ENCODE assay signal across 11 cellular contexts in the genomic region with DNA sequence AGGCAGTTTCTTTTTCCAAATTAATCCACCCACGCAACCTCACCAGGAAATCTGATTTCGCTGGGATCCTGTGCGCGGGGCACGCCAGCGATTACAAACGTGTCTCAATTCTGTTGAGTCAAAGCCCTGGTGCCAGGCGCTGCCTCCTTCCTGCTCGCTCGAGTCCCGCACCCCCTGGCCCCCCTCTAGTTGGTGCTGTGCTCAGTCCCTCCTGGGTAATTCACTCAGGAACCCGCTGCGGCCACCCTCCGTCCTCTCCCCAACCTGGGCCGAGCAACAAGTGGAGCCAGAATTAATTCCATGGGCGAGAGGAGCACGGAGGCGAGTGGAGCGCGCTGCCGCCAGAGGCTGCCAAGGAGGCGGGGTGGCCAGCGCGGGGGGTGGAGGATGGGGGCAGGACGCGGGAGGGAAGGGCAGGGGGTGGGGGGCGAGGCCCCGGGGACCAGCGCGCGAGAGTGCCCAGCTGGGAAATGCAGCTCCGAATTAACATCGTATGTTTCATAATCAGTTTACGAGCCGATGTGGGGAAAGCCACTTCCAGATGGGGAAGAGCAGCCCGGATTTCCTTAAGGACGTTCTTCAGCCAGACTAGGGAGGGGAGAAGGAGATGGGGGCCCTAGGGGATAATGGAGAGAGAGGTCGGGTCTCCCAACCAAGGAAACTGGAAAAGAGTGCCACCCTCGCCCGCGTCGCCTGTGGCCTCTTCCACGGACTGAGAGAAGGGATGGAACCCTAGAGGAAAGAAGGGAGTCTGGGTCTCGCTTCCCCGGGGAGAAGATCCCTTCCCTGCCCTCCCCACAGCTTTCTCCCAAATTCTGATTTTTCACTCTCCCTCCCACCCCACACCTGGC. TPM values are rescaled to one million over a fixed set of nuclear protein-coding genes. Genes with fewer than 3 reads are reported as not detected.
DNase-seq lines count a peak whose midpoint lies in the region; ATAC-seq and TF ChIP-seq lines count a peak whose summit lies in the region.
"Had no signal": no experiment of that assay in that cellular context is flagged by ENCODE, and none has a peak within 500 bp of the region (broad histone marks: within the 10 kb centered on the region; RNA-seq: fewer than 3 reads in every experiment).

No MANE protein-coding gene starts in this region.

- peaks cover 79% of the 10 kb centered on the region for H3K27me3 Mint-ChIP-seq in progenitor cell of endocrine pancreas
- H3K27me3 Mint-ChIP-seq in activated T-cell treated with anti-CD3 and anti-CD28 coated beads, Interleukin-2, amount 50 U/mL, for 4 hours (ENCODE audit: low read depth): peaks cover 66% of the 10 kb centered on the region

- H3K4me3 Mint-ChIP-seq in progenitor cell of endocrine pancreas (ENCODE audit: low read depth): peak overlapping the region; percentile 65
- H3K4me3 Mint-ChIP-seq in activated T-cell treated with anti-CD3 and anti-CD28 coated beads, Interleukin-2, amount 50 U/mL, for 4 hours: no peak overlapping the region
- H3K4me3 Mint-ChIP-seq: T-helper 1 cell treated with Interleukin-12 subunit alpha and Interleukin-12 subunit beta and Interleukin-4 antibody, amounts not matched to agents 30 μg/mL and 1 μg/mL, for 36 hours had no signal

- DNase-seq in EH (ENCODE audit: low read depth): peak; percentile 94
- peak in 1 of 5 donors; percentile 38 for DNase-seq in heart left ventricle
- no peak for DNase-seq in progenitor cell of endocrine pancreas (ENCODE audit: low spot score, unreplicated experiment)
- no peak for DNase-seq in activated CD4-positive, alpha-beta T cell treated with anti-CD3 and anti-CD28 coated beads, Interleukin-2, amount 50 U/mL, for 1 hour
- no peak for DNase-seq in globus pallidus (ENCODE audit: low spot score)
- DNase-seq in activated T-cell treated with anti-CD3 and anti-CD28 coated beads, Interleukin-2, amount 50 U/mL, for 4 hours: no peak
- DNase-seq: stimulated activated CD4-positive, alpha-beta T cell treated with anti-CD3 and anti-CD28 coated beads, Interleukin-1b, Interleukin-23, amount 100 ng/mL, for 48 hours had no signal

- H3K9me3 Mint-ChIP-seq in progenitor cell of endocrine pancreas (ENCODE audit: low read depth): no peaks in the 10 kb centered on the region
- no peaks in the 10 kb centered on the region for H3K9me3 Mint-ChIP-seq in activated T-cell treated with anti-CD3 and anti-CD28 coated beads, Interleukin-2, amount 50 U/mL, for 4 hours
- H3K9me3 Mint-ChIP-seq: T-helper 1 cell treated with Interleukin-12 subunit alpha and Interleukin-12 subunit beta and Interleukin-4 antibody, amounts not matched to agents 30 μg/mL and 1 μg/mL, for 36 hours had no signal

- TF ChIP-seq CTCF in VCaP (conservative IDR thresholded peaks at IDR 0.05): peak; percentile 41
- TF ChIP-seq CTCF in heart left ventricle (IDR thresholded peaks at IDR 0.05): no peak
- no peak for TF ChIP-seq CTCF in progenitor cell of endocrine pancreas (IDR thresholded peaks at IDR 0.05; ENCODE audit: unreplicated experiment)

- H3K27ac ChIP-seq in VCaP (peak overlapping the region; percentile 68), heart left ventricle (no peak overlapping the region)
- H3K27ac ChIP-seq: HL-60 had no signal

- H3K9me3 ChIP-seq in heart left ventricle: no peaks in the 10 kb centered on the region

- no peak overlapping the region for H3K27ac Mint-ChIP-seq in progenitor cell of endocrine pancreas
- H3K27ac Mint-ChIP-seq: T-helper 1 cell treated with Interleukin-12 subunit alpha and Interleukin-12 subunit beta and Interleukin-4 antibody, amounts not matched to agents 30 μg/mL and 1 μg/mL, for 36 hours had no signal

- H3K36me3 Mint-ChIP-seq in progenitor cell of endocrine pancreas (ENCODE audit: insufficient read depth): no peaks in the 10 kb centered on the region
- H3K36me3 Mint-ChIP-seq in activated T-cell treated with anti-CD3 and anti-CD28 coated beads, Interleukin-2, amount 50 U/mL, for 4 hours (ENCODE audit: insufficient read depth): no peaks in the 10 kb centered on the region

- H3K4me1 Mint-ChIP-seq in progenitor cell of endocrine pancreas (ENCODE audit: low read depth): peaks cover 34% of the 10 kb centered on the region
- H3K4me1 Mint-ChIP-seq in activated T-cell treated with anti-CD3 and anti-CD28 coated beads, Interleukin-2, amount 50 U/mL, for 4 hours (ENCODE audit: low read depth): peaks cover 5% of the 10 kb centered on the region

- H3K4me1 ChIP-seq in heart left ventricle: peaks cover 0 to 38% (median 5%) of the 10 kb centered on the region in 12 donors

- peaks cover 0 to 73% (median 9%) of the 10 kb centered on the region in 9 donors for H3K27me3 ChIP-seq in heart left ventricle

- whole genome bisulfite sequencing in heart left ventricle, 4 donors: 4 to 15% (median 6%) methylated on average over 24 to 45 of the region's 45 CpGs

- ATAC-seq in heart left ventricle (peak in 2 of 4 donors; percentile 30 to 31), HG02973 (IDR thresholded peaks at IDR 0.05; ENCODE audit: unreplicated experiment) (no peak)
- no peak for ATAC-seq in activated T-cell treated with anti-CD3 and anti-CD28 coated beads, Interleukin-2, amount 50 U/mL, for 4 hours

- TF ChIP-seq POLR2A in heart left ventricle (IDR thresholded peaks at IDR 0.05): no peak

- peak overlapping the region in 11 of 12 donors; percentile 24 to 54 (median 43) for H3K4me3 ChIP-seq in heart left ventricle

- no peaks in the 10 kb centered on the region for H3K36me3 ChIP-seq in heart left ventricle

- intact Hi-C loops in heart left ventricle (cut with DNase I): loop anchor here (5.0 to 10.0 kb wide), 7 partner anchors 264 to 774 kb away; no protein-coding TSS in a partner anchor

RNA-seq across cellular contexts. Expression of gene WNT5A, which starts 5.8 kb away (rescaled TPM):
- total RNA-seq in heart left ventricle (1 to 10 TPM; 2.3 to 7.4 (median 3.4) TPM), progenitor cell of endocrine pancreas (5.5 and 13.8 TPM in 2 replicates)
- polyA plus RNA-seq in heart left ventricle: 1 to 10 TPM in 1 of 2 donors, under 1 TPM in 1; 0.35 to 1.1 TPM
- under 1 TPM in 2 of 3 donors, not detected in 1; 0.28 to 0.41 TPM for total RNA-seq in activated T-cell treated with anti-CD3 and anti-CD28 coated beads, Interleukin-2, amount 50 U/mL, for 4 hours
